ENCODE assay signal across 8 cellular contexts in genomic region chr4:40325406-40326019, GRCh38. TPM values are rescaled to one million over a fixed set of nuclear protein-coding genes. Genes with fewer than 3 reads are reported as not detected.
DNase-seq lines count a peak whose midpoint lies in the region; ATAC-seq and TF ChIP-seq lines count a peak whose summit lies in the region.

No MANE protein-coding gene starts in this region.

- H3K79me2 ChIP-seq in osteoblast (ENCODE audit: insufficient read depth, low read length) = no peaks in the 10 kb centered on the region

- H3K27me3 ChIP-seq in osteoblast (ENCODE audit: insufficient read depth, low read length) = no peaks in the 10 kb centered on the region
- H3K27me3 ChIP-seq in MG63 = no peaks in the 10 kb centered on the region

- H4K20me1 ChIP-seq in osteoblast (ENCODE audit: insufficient read depth, low read length) = no peaks in the 10 kb centered on the region

- H3K4me3 ChIP-seq in osteoblast (ENCODE audit: insufficient read depth, low read length) = no peak overlapping the region
- no peak overlapping the region for H3K4me3 ChIP-seq in MG63

- ATAC-seq in GM21360 (IDR thresholded peaks at IDR 0.05; ENCODE audit: unreplicated experiment) (peak; percentile 95), HG03571 (IDR thresholded peaks at IDR 0.05; ENCODE audit: unreplicated experiment) (peak; percentile 85)

- H3K36me3 ChIP-seq in osteoblast (ENCODE audit: insufficient read depth, low read length) (no peaks in the 10 kb centered on the region), MG63 (no peaks in the 10 kb centered on the region)

- H3K4me2 ChIP-seq in osteoblast (ENCODE audit: insufficient read depth, low read length) = no peak overlapping the region

- H3K4me1 ChIP-seq in osteoblast (ENCODE audit: insufficient read depth, low read length) = peaks cover 12% of the 10 kb centered on the region

- H2AFZ ChIP-seq in osteoblast (ENCODE audit: low read length) = no peak overlapping the region

- H3K9me3 ChIP-seq in osteoblast (ENCODE audit: low read depth, low read length) (no peaks in the 10 kb centered on the region), MG63 (no peaks in the 10 kb centered on the region)

- no peak overlapping the region for H3K27ac ChIP-seq in osteoblast (ENCODE audit: low read depth, low read length)

- peak; percentile 87 for TF ChIP-seq CTCF in osteoblast (IDR thresholded peaks at IDR 0.05; ENCODE audit: extremely low read depth, low read depth, low read length)

- peak; percentile 90 for DNase-seq in DMS53 treated with DMSO at 0.1 percent for 48 hours (lab: John Stamatoyannopoulos, UW; ENCODE audit: unreplicated experiment)
- DNase-seq in NCI-H82 treated with DMSO at 0.1 percent for 48 hours (lab: John Stamatoyannopoulos, UW; ENCODE audit: unreplicated experiment) = peak; percentile 32
- peak; percentile 42 for DNase-seq in activated T-cell treated with anti-CD3 and anti-CD28 coated beads, Interleukin-2, amount 50 U/mL, for 1 hour
- peak; percentile 69 for DNase-seq in fibroblast of gingiva (ENCODE audit: low read depth)
- peak; percentile 70 for DNase-seq in osteoblast (ENCODE audit: insufficient read length, low spot score, missing footprints)
- no peak for DNase-seq in MG63

RNA-seq across cellular contexts. Expression of gene CHRNA9, which starts 9.6 kb away (rescaled TPM):
- total RNA-seq in osteoblast = 0.36 and 0.59 TPM in 2 replicates
- not detected in 2 replicates for total RNA-seq in MG63 (2014; rRNA removed; shearing (Covaris generic); ENCODE audit: low replicate concordance)
